In the genomic region with DNA sequence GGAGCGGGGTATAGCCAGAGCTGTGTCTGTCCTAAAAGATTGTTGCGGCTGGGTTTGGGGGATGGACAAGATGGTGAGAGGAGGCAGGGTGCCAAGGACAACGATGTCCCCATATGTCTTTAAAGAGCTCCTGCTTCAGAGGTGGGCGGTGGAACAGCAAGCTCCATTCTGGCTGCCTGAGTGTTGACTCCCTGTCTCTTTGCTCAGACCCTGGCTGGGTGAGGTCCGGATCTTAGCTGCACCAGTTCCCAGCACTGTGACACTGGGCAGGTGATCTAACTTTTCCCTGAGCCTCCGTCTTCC, we compare ENCODE assay signal across 17 cellular contexts. TPM values are rescaled to one million over a fixed set of nuclear protein-coding genes. Genes with fewer than 3 reads are reported as not detected.
DNase-seq lines count a peak whose midpoint lies in the region; ATAC-seq and TF ChIP-seq lines count a peak whose summit lies in the region.
"Had no signal": no experiment of that assay in that cellular context is flagged by ENCODE, and none has a peak within 500 bp of the region (broad histone marks: within the 10 kb centered on the region; RNA-seq: fewer than 3 reads in every experiment).

No MANE protein-coding gene starts in this region.

- no peaks in the 10 kb centered on the region for H3K36me3 Mint-ChIP-seq in GM23338 (ENCODE audit: low read depth)
- H3K36me3 Mint-ChIP-seq: CD4-positive, CD25-positive, alpha-beta regulatory T cell had no signal

- H3K4me2 ChIP-seq in GM23338: no peak overlapping the region
- H3K4me2 ChIP-seq: BLaER1 treated with 17β-estradiol and CSF1 and Interleukin-3, amounts not matched to agents 10 nM and 100 nM had no signal

- H2AFZ ChIP-seq in GM23338: peak overlapping the region; percentile 91

- H3K9me3 Mint-ChIP-seq in GM23338: no peaks in the 10 kb centered on the region

- H3K4me1 Mint-ChIP-seq in GM23338: peaks cover 27% of the 10 kb centered on the region

- peaks cover 5% of the 10 kb centered on the region for H3K27me3 Mint-ChIP-seq in GM23338 (ENCODE audit: insufficient read depth, low read depth, poor library complexity)

- no peak for TF ChIP-seq EP300 in gastroesophageal sphincter (IDR thresholded peaks at IDR 0.05)

- no peak overlapping the region for H3K27ac ChIP-seq in GM23338 (ENCODE audit: low read depth)
- H3K27ac ChIP-seq in gastroesophageal sphincter: peak overlapping the region in 3 of 4 donors; percentile 2 to 86 (median 61)
- H3K27ac ChIP-seq in breast epithelium: no peak overlapping the region
- H3K27ac ChIP-seq: BLaER1 treated with 17β-estradiol and CSF1 and Interleukin-3, amounts not matched to agents 10 nM and 100 nM had no signal

- no peak overlapping the region for H3K27ac Mint-ChIP-seq in GM23338

- H3K4me3 ChIP-seq in GM23338 (no peak overlapping the region), gastroesophageal sphincter (no peak overlapping the region), breast epithelium (no peak overlapping the region)
- H3K4me3 ChIP-seq: BLaER1 treated with 17β-estradiol and CSF1 and Interleukin-3, amounts not matched to agents 10 nM and 100 nM; HAP-1 had no signal

- ATAC-seq in GM23338: peak; percentile 40
- ATAC-seq in gastroesophageal sphincter: no peak
- ATAC-seq in GM21381 (IDR thresholded peaks at IDR 0.05; ENCODE audit: unreplicated experiment): no peak
- ATAC-seq: HepG2 had no signal

- H3K79me2 ChIP-seq in GM23338 (replicated peaks; ENCODE audit: insufficient read depth): no peaks in the 10 kb centered on the region

- TF ChIP-seq CTCF in GM23338 (conservative IDR thresholded peaks at IDR 0.05; ENCODE audit: low read depth in 2 of 2): no peak
- TF ChIP-seq CTCF in gastroesophageal sphincter (IDR thresholded peaks at IDR 0.05): no peak
- TF ChIP-seq CTCF in breast epithelium (IDR thresholded peaks at IDR 0.05): no peak

- no peaks in the 10 kb centered on the region for H3K27me3 ChIP-seq in GM23338 (ENCODE audit: insufficient read depth)
- H3K27me3 ChIP-seq in gastroesophageal sphincter: peaks cover 3% of the 10 kb centered on the region
- no peaks in the 10 kb centered on the region for H3K27me3 ChIP-seq in breast epithelium
- H3K27me3 ChIP-seq: BLaER1 treated with 17β-estradiol and CSF1 and Interleukin-3, amounts not matched to agents 10 nM and 100 nM had no signal

- no peaks in the 10 kb centered on the region for H3K36me3 ChIP-seq in GM23338 (ENCODE audit: insufficient read depth)
- H3K36me3 ChIP-seq in gastroesophageal sphincter: no peaks in the 10 kb centered on the region
- no peaks in the 10 kb centered on the region for H3K36me3 ChIP-seq in breast epithelium
- H3K36me3 ChIP-seq: BLaER1 treated with 17β-estradiol and CSF1 and Interleukin-3, amounts not matched to agents 10 nM and 100 nM; HAP-1 had no signal

- no peak overlapping the region for H3K4me3 Mint-ChIP-seq in GM23338
- H3K4me3 Mint-ChIP-seq: CD4-positive, CD25-positive, alpha-beta regulatory T cell had no signal

- H3K9me2 ChIP-seq in GM23338 (ENCODE audit: insufficient read depth): 0 out of 2 replicates have a peak, but pooled peaks cover 11% of the 10 kb centered on the region

- H3K4me1 ChIP-seq in GM23338 (ENCODE audit: insufficient read depth) (peaks cover 13% of the 10 kb centered on the region), gastroesophageal sphincter (peaks cover 0 to 36% (median 0%) of the 10 kb centered on the region in 3 donors), breast epithelium (no peaks in the 10 kb centered on the region)
- H3K4me1 ChIP-seq: HAP-1 had no signal

- H3F3A ChIP-seq in GM23338 (replicated peaks; ENCODE audit: low read depth): no peaks in the 10 kb centered on the region

- intact Hi-C loops in posterior cingulate gyrus (cut with DNase I): no loop called here
- intact Hi-C loops in breast epithelium (cut with DNase I; ENCODE audit: low total_unique reads): no loop called here

- TF ChIP-seq POLR2A in gastroesophageal sphincter (IDR thresholded peaks at IDR 0.05) (no peak), breast epithelium (IDR thresholded peaks at IDR 0.05) (no peak)

- no peaks in the 10 kb centered on the region for H4K20me1 ChIP-seq in GM23338 (replicated peaks; ENCODE audit: insufficient read depth)
- H4K20me1 ChIP-seq: BLaER1 treated with 17β-estradiol and CSF1 and Interleukin-3, amounts not matched to agents 10 nM and 100 nM had no signal

- DNase-seq in GM23338 (ENCODE audit: low spot score): no peak
- peak; percentile 50 for DNase-seq in cerebellar cortex (ENCODE audit: low spot score)
- peak in 7 of 10 donors; percentile 13 to 87 (median 38) for DNase-seq in posterior cingulate gyrus
- no peak for DNase-seq in D341Med (ENCODE audit: low spot score)
- no peak for DNase-seq in NCI-H1694 treated with DMSO at 0.1 percent for 48 hours (lab: John Stamatoyannopoulos, UW)
- DNase-seq in breast epithelium (ENCODE audit: low spot score in 2 of 2): no peak
- DNase-seq: CD4-positive, CD25-positive, alpha-beta regulatory T cell; DMS153; DMS79 treated with DMSO at 0.1 percent for 48 hours; EL; GOT3 had no signal

- H3K9me3 ChIP-seq in gastroesophageal sphincter: peaks cover 0 to 5% (median 0%) of the 10 kb centered on the region in 3 donors
- no peaks in the 10 kb centered on the region for H3K9me3 ChIP-seq in breast epithelium
- H3K9me3 ChIP-seq: BLaER1 treated with 17β-estradiol and CSF1 and Interleukin-3, amounts not matched to agents 10 nM and 100 nM; HAP-1 had no signal

- 83 to 97% methylated on average over 3 of the region's 6 CpGs for WGBS in gastroesophageal sphincter (ENCODE audit: low coverage in 1 of 2), 2 donors

TF ChIP-seq in GM23338, 12 proteins besides CTCF, POLR2A, EP300 and RAD21 (continues in another document):
- no peak for TF ChIP-seq POLR2AphosphoS5 (IDR thresholded peaks at IDR 0.05; ENCODE audit: low read depth)
- no peak for TF ChIP-seq ZNF114 (CRISPR knock-in tag; IDR thresholded peaks at IDR 0.05)
- no peak for TF ChIP-seq CREB1 (CRISPR knock-in tag; IDR thresholded peaks at IDR 0.05; ENCODE audit: low read depth)
- TF ChIP-seq, protein P1, sequence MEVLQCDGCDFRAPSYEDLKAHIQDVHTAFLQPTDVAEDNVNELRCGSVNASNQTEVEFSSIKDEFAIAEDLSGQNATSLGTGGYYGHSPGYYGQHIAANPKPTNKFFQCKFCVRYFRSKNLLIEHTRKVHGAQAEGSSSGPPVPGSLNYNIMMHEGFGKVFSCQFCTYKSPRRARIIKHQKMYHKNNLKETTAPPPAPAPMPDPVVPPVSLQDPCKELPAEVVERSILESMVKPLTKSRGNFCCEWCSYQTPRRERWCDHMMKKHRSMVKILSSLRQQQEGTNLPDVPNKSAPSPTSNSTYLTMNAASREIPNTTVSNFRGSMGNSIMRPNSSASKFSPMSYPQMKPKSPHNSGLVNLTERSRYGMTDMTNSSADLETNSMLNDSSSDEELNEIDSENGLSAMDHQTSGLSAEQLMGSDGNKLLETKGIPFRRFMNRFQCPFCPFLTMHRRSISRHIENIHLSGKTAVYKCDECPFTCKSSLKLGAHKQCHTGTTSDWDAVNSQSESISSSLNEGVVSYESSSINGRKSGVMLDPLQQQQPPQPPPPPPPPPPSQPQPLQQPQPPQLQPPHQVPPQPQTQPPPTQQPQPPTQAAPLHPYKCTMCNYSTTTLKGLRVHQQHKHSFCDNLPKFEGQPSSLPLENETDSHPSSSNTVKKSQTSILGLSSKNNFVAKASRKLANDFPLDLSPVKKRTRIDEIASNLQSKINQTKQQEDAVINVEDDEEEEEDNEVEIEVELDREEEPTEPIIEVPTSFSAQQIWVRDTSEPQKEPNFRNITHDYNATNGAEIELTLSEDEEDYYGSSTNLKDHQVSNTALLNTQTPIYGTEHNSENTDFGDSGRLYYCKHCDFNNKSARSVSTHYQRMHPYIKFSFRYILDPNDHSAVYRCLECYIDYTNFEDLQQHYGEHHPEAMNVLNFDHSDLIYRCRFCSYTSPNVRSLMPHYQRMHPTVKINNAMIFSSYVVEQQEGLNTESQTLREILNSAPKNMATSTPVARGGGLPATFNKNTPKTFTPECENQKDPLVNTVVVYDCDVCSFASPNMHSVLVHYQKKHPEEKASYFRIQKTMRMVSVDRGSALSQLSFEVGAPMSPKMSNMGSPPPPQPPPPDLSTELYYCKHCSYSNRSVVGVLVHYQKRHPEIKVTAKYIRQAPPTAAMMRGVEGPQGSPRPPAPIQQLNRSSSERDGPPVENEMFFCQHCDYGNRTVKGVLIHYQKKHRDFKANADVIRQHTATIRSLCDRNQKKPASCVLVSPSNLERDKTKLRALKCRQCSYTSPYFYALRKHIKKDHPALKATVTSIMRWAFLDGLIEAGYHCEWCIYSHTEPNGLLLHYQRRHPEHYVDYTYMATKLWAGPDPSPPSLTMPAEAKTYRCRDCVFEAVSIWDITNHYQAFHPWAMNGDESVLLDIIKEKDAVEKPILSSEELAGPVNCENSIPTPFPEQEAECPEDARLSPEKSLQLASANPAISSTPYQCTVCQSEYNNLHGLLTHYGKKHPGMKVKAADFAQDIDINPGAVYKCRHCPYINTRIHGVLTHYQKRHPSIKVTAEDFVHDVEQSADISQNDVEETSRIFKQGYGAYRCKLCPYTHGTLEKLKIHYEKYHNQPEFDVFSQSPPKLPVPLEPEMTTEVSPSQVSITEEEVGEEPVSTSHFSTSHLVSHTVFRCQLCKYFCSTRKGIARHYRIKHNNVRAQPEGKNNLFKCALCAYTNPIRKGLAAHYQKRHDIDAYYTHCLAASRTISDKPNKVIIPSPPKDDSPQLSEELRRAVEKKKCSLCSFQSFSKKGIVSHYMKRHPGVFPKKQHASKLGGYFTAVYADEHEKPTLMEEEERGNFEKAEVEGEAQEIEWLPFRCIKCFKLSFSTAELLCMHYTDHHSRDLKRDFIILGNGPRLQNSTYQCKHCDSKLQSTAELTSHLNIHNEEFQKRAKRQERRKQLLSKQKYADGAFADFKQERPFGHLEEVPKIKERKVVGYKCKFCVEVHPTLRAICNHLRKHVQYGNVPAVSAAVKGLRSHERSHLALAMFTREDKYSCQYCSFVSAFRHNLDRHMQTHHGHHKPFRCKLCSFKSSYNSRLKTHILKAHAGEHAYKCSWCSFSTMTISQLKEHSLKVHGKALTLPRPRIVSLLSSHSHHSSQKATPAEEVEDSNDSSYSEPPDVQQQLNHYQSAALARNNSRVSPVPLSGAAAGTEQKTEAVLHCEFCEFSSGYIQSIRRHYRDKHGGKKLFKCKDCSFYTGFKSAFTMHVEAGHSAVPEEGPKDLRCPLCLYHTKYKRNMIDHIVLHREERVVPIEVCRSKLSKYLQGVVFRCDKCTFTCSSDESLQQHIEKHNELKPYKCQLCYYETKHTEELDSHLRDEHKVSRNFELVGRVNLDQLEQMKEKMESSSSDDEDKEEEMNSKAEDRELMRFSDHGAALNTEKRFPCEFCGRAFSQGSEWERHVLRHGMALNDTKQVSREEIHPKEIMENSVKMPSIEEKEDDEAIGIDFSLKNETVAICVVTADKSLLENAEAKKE (CRISPR knock-in tag; IDR thresholded peaks at IDR 0.05): no peak
- TF ChIP-seq STAT1 (IDR thresholded peaks at IDR 0.05; ENCODE audit: unreplicated experiment): no peak
- no peak for TF ChIP-seq EZH2phosphoT487 (IDR thresholded peaks at IDR 0.05; ENCODE audit: unreplicated experiment)

RNA-seq across cellular contexts. Expression of a gene that starts 8.3 kb away (rescaled TPM):
- 0.58 and 3.1 TPM in 2 replicates for total RNA-seq in GM23338 (2014; rRNA removed; shearing (Covaris generic))
- 0.66 and 1.6 TPM in 2 replicates for polyA plus RNA-seq in GM23338 (2016; fragmentation: Nextera tagmentation; extraction: Ambion mirVana)
- total RNA-seq in gastroesophageal sphincter (10 to 100 TPM in 3 of 4 donors, 1 to 10 TPM in 1; 5.0 to 86.1 (median 31.6) TPM), breast epithelium (under 1 TPM; 0.33 to 0.48 (median 0.44) TPM)
- total RNA-seq: A673, HepG2 had no signal
- polyA plus RNA-seq: HepG2 had no signal

Comparison
In these comparisons a context has a peak if more than half of its experiments do, and no peak if none do; other contexts are left out.
1. DNase-seq: peak in cerebellar cortex (single experiment) and posterior cingulate gyrus (7 of 10); none in GM23338 (single experiment), D341Med (single experiment), NCI-H1694 treated with DMSO at 0.1 percent for 48 hours (single experiment) and breast epithelium (0 of 2).
2. H3K27ac ChIP-seq: peak in gastroesophageal sphincter (3 of 4); none in GM23338 (single experiment) and breast epithelium (0 of 2).